ENCODE assay signal across 8 cellular contexts in genomic region chr22:19853879-19854777, GRCh38. TPM values are rescaled to one million over a fixed set of nuclear protein-coding genes. Genes with fewer than 3 reads are reported as not detected.
DNase-seq lines count a peak whose midpoint lies in the region; ATAC-seq and TF ChIP-seq lines count a peak whose summit lies in the region.

No MANE protein-coding gene starts in this region.

- H3K27ac ChIP-seq in AG04450 (ENCODE audit: low read depth, low read length) (peak overlapping the region; percentile 57), caudate nucleus (ENCODE audit: low read depth, low read length) (peak overlapping the region; percentile 82), right lobe of liver (peak overlapping the region; percentile 77 to 94 (median 93)), suprapubic skin (peak overlapping the region; percentile 88)

- H3K36me3 ChIP-seq in right lobe of liver (peaks cover 0 to 10% (median 3%) of the 10 kb centered on the region in 4 donors), suprapubic skin (peaks cover 17% of the 10 kb centered on the region)

- 3% methylated on average over 15 of the region's 49 CpGs for WGBS in right lobe of liver (ENCODE audit: insufficient coverage, low coverage, low lambda C conversion rate, missing lambda C conversion rate)
- WGBS in suprapubic skin: under 1% methylated on average over 34 of the region's 49 CpGs

- POLR2A ChIA-PET in AG04450 (lab: Yijun Ruan, JAX): interaction anchor here (0.7 to 1.0 kb wide), 4 partner anchors 22 to 103 kb away, joined by 3 to 6 read pairs (median 4); no protein-coding TSS in a partner anchor

- H3K4me1 ChIP-seq in right lobe of liver (peaks cover 0 to 19% (median 6%) of the 10 kb centered on the region in 4 donors), suprapubic skin (peaks cover 67% of the 10 kb centered on the region)

- intact Hi-C loops in right lobe of liver (cut with DNase I): no loop called here

- peak; percentile 2 for ATAC-seq in GM19452 (IDR thresholded peaks at IDR 0.05; ENCODE audit: unreplicated experiment)
- peak; percentile 0 to 19 (median 4) for ATAC-seq in right lobe of liver

- H3K4me3 ChIP-seq in AG04450 (ENCODE audit: low read depth, low read length) (peak overlapping the region; percentile 87), NB4 (ENCODE audit: low read depth, low read length) (peak overlapping the region; percentile 86), right lobe of liver (peak overlapping the region; percentile 55 to 98 (median 93)), suprapubic skin (peak overlapping the region; percentile 95)

- no peak for TF ChIP-seq CTCF in AG04450 (IDR thresholded peaks at IDR 0.05; ENCODE audit: low read depth, low read length)
- no peak for TF ChIP-seq CTCF in NB4 (IDR thresholded peaks at IDR 0.05; ENCODE audit: low read depth, low read length)
- TF ChIP-seq CTCF in right lobe of liver (IDR thresholded peaks at IDR 0.05): no peak
- no peak for TF ChIP-seq CTCF in suprapubic skin (IDR thresholded peaks at IDR 0.05)

- no peak for TF ChIP-seq EP300 in suprapubic skin (IDR thresholded peaks at IDR 0.05)

- H3K9me3 ChIP-seq in AG04450 (ENCODE audit: control insufficient read depth, insufficient read depth, low read length) (no peaks in the 10 kb centered on the region; the same call in 1 of the 2 replicates), right lobe of liver (no peaks in the 10 kb centered on the region), suprapubic skin (no peaks in the 10 kb centered on the region)

- H3K27me3 ChIP-seq in AG04450 (ENCODE audit: control insufficient read depth, insufficient read depth, low read length): no peaks in the 10 kb centered on the region
- H3K27me3 ChIP-seq in right lobe of liver: no peaks in the 10 kb centered on the region
- no peaks in the 10 kb centered on the region for H3K27me3 ChIP-seq in suprapubic skin

- CTCF ChIA-PET in AG04450 (lab: Charles Lee): interaction anchor here (0.7 to 1.1 kb wide), 2 partner anchors 56 to 124 kb away, joined by 3 read pairs; no protein-coding TSS in a partner anchor

- TF ChIP-seq POLR2A in NB4 (IDR thresholded peaks at IDR 0.05; ENCODE audit: extremely low read depth, insufficient read length): no peak
- TF ChIP-seq POLR2A in right lobe of liver (IDR thresholded peaks at IDR 0.05): no peak
- no peak for TF ChIP-seq POLR2A in suprapubic skin (IDR thresholded peaks at IDR 0.05)

- no peak for DNase-seq in AG04450 (ENCODE audit: low read depth, low spot score)
- DNase-seq in NB4 (ENCODE audit: low read depth): no peak
- DNase-seq in caudate nucleus (lab: John Stamatoyannopoulos, UW): no peak
- DNase-seq in right lobe of liver: peak in 2 of 3 donors; percentile 26 to 47
- DNase-seq in suprapubic skin (ENCODE audit: low spot score in 2 of 2): peak in 1 of 2 donors; percentile 72
- DNase-seq in NCI-H1694 treated with DMSO at 0.1 percent for 48 hours (lab: John Stamatoyannopoulos, UW): no peak
- DNase-seq in retina: no peak

RNA-seq across cellular contexts. Expression of gene GNB1L, which starts 0.5 kb away (rescaled TPM):
- 1.3 and 1.6 TPM in 2 replicates for polyA plus RNA-seq in AG04450 (2011; rRNA removed)
- polyA minus RNA-seq in AG04450 (2011; rRNA and poly(A)+ RNA removed): 0.43 and 0.46 TPM in 2 replicates
- total RNA-seq in right lobe of liver (1 to 10 TPM; 1.4 to 3.2 (median 2.7) TPM), suprapubic skin (10 to 100 TPM in 3 of 4 donors, 1 to 10 TPM in 1; 6.3 to 14.6 (median 10.9) TPM)

RNA-seq across cellular contexts. Expression of gene RTL10, which starts 0.5 kb away (rescaled TPM):
- polyA plus RNA-seq in AG04450 (2011; rRNA removed): 9.5 and 13.1 TPM in 2 replicates
- polyA minus RNA-seq in AG04450 (2011; rRNA and poly(A)+ RNA removed): 18.6 and 21.3 TPM in 2 replicates
- total RNA-seq in right lobe of liver (1 to 10 TPM; 6.4 to 9.1 (median 6.6) TPM), suprapubic skin (10 to 100 TPM; 21.8 to 46.2 (median 32.4) TPM)

Comparison
In these comparisons a context has a peak if more than half of its experiments do, and no peak if none do; other contexts are left out.
1. DNase-seq: peak in right lobe of liver (2 of 3); none in AG04450 (single experiment), NB4 (single experiment), caudate nucleus (0 of 61), NCI-H1694 treated with DMSO at 0.1 percent for 48 hours (single experiment) and retina (single experiment).
2. Peak in every context shown above with its lines, with median percentiles within 50 percentile points of each other: H3K27ac ChIP-seq and H3K4me3 ChIP-seq.